Comparison of ENCODE assay signal across 15 cellular contexts in the genomic region with DNA sequence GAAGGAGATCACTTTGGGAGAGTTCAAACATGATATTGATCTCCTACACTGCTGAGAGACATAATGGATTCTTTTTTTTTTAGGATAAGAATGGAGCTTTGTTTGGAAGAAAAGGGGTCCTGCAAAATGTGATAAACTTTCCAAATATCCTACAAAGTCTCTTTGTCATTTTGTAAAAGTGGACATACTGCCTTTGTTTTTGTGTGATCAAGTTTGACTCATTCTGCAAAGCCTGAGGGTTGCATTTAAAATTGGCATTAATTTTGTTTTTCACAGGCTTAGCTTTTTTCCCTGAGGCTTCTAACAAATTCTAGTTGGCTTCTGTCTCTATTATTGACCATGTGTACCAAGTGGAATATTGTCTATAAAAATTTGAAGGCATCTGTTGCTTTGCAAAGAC.
DNase-seq lines count a peak whose midpoint lies in the region; ATAC-seq, FAIRE-seq and TF ChIP-seq lines count a peak whose summit lies in the region.
"Had no signal": no experiment of that assay in that cellular context is flagged by ENCODE, and none has a peak within 500 bp of the region (broad histone marks: within the 10 kb centered on the region; RNA-seq: fewer than 3 reads in every experiment).

No MANE protein-coding gene starts in this region.

- DNase-seq in Ammon's horn (ENCODE audit: low spot score) (peak; percentile 55), RPMI7951 (ENCODE audit: low read depth) (peak; percentile 15), frontal cortex (ENCODE audit: low spot score in 2 of 2) (no peak), osteoblast (ENCODE audit: insufficient read length, low spot score, missing footprints) (no peak), germinal center (ENCODE audit: low spot score) (no peak)
- no peak for DNase-seq in stimulated activated CD4-positive, alpha-beta T cell treated with anti-CD3 and anti-CD28 coated beads, Interleukin-12 subunit alpha, Interleukin-12 subunit beta, amount 100 ng/mL, for 4 hours
- DNase-seq: COR-L47, MM.1S, NCI-H1105, NCI-H187, NCI-H2171, NCI-H446 treated with DMSO at 0.1 percent for 48 hours had no signal

- ATAC-seq in activated CD4-positive, CD25-positive, alpha-beta regulatory T cell treated with anti-CD3 and anti-CD28 coated beads, Interleukin-2, amount 50 U/mL, for 24 hours, result no peak
- ATAC-seq in GM21576 (IDR thresholded peaks at IDR 0.05; ENCODE audit: unreplicated experiment), result no peak
- ATAC-seq: HepG2 had no signal

- H3K4me1 ChIP-seq in osteoblast (ENCODE audit: insufficient read depth, low read length), result peaks cover 33% of the 10 kb centered on the region

- H3K36me3 ChIP-seq in osteoblast (ENCODE audit: insufficient read depth, low read length), result no peaks in the 10 kb centered on the region

- no peak overlapping the region for H2AFZ ChIP-seq in osteoblast (ENCODE audit: low read length)

- peak; percentile 68 for FAIRE-seq in frontal cortex (lab: Jason Lieb, UNC)
- FAIRE-seq: HepG2 had no signal

- TF ChIP-seq CTCF in osteoblast (IDR thresholded peaks at IDR 0.05; ENCODE audit: extremely low read depth, low read depth, low read length), result no peak

- H3K27ac ChIP-seq in osteoblast (ENCODE audit: low read depth, low read length), result peak overlapping the region; percentile 75

- no peaks in the 10 kb centered on the region for H3K27me3 ChIP-seq in osteoblast (ENCODE audit: insufficient read depth, low read length)

- H4K20me1 ChIP-seq in osteoblast (ENCODE audit: insufficient read depth, low read length), result no peaks in the 10 kb centered on the region

- peak overlapping the region; percentile 70 for H3K4me2 ChIP-seq in osteoblast (ENCODE audit: insufficient read depth, low read length)

- H3K79me2 ChIP-seq in osteoblast (ENCODE audit: insufficient read depth, low read length), result no peaks in the 10 kb centered on the region

- H3K4me3 ChIP-seq in osteoblast (ENCODE audit: insufficient read depth, low read length), result no peak overlapping the region

- no peaks in the 10 kb centered on the region for H3K9me3 ChIP-seq in osteoblast (ENCODE audit: low read depth, low read length)

Comparison
In these comparisons a context has a peak if more than half of its experiments do, and no peak if none do; other contexts are left out.
1. DNase-seq: peak in Ammon's horn (single experiment) and RPMI7951 (single experiment); none in frontal cortex (0 of 2), osteoblast (single experiment), germinal center (single experiment) and stimulated activated CD4-positive, alpha-beta T cell treated with anti-CD3 and anti-CD28 coated beads, Interleukin-12 subunit alpha, Interleukin-12 subunit beta, amount 100 ng/mL, for 4 hours (single experiment).